In the genomic region with DNA sequence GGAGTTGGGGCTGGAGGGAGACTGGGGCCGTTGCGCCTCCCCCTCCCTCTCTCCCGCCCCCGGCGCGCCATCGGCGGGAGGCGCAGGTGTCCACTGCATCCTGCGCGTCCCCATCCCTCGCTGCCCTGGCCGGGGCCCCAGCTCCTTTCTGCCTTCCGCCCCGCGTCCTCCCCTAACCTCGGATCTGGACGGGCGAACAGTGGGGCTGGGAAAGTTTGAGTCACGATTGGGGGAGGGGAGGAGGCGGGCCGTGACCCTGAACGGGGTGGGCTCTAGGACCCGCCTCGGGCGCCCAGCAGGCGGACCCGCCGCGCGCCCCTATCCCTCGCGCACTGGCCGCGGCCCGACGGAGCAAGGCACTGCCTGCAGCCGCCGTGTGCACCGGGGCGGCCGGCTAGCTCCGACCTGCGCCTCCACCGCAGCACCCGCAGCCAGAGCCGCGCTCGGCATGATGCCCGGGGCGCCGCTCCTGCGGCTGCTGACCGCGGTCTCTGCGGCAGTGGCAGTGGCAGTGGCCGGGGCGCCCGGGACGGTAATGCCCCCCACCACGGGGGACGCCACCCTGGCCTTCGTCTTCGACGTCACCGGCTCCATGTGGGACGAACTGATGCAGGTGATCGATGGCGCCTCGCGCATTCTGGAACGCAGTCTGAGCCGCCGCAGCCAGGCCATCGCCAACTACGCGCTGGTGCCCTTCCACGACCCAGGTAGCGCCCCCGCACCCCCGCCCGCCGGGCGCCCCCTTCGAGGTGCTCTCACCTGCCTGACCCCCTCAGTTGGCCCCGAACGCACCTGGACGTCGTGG, we compare ENCODE assay signal across 9 cellular contexts. TPM values are rescaled to one million over a fixed set of nuclear protein-coding genes. Genes with fewer than 3 reads are reported as not detected.
DNase-seq lines count a peak whose midpoint lies in the region; ATAC-seq and TF ChIP-seq lines count a peak whose summit lies in the region.
"Had no signal": no experiment of that assay in that cellular context is flagged by ENCODE, and none has a peak within 500 bp of the region (broad histone marks: within the 10 kb centered on the region; RNA-seq: fewer than 3 reads in every experiment).

A gene with protein sequence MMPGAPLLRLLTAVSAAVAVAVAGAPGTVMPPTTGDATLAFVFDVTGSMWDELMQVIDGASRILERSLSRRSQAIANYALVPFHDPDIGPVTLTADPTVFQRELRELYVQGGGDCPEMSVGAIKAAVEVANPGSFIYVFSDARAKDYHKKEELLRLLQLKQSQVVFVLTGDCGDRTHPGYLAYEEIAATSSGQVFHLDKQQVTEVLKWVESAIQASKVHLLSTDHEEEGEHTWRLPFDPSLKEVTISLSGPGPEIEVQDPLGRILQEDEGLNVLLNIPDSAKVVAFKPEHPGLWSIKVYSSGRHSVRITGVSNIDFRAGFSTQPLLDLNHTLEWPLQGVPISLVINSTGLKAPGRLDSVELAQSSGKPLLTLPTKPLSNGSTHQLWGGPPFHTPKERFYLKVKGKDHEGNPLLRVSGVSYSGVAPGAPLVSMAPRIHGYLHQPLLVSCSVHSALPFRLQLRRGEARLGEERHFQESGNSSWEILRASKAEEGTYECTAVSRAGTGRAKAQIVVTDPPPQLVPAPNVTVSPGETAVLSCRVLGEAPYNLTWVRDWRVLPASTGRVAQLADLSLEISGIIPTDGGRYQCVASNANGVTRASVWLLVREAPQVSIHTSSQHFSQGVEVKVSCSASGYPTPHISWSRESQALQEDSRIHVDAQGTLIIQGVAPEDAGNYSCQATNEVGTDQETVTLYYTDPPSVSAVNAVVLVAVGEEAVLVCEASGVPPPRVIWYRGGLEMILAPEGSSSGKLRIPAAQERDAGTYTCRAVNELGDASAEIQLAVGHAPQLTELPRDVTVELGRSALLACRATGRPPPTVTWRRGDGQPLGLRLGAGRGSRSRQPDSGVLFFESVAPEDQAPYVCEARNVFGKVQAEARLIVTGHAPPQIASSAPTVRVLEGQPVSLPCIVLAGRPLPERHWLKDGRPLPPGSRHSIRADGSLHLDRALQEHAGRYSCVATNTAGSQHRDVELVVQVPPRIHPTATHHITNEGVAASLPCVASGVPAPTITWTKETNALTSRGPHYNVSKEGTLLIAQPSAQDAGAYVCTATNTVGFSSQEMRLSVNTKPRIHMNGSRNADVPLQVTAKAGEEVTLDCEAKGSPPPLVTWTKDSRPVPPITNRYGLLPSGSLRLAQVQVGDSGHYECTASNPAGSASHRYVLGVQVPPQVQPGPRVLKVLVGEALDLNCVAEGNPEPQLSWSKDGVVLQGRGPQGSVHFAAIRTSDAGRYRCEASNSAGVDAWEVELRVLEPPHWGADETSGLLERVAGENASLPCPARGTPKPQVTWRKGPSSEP (N-terminal part only) (plus strand): TSS at position 330 of the 805 bp plus-strand sequence. CDS start 119 bp downstream, at position 449.

- TF ChIP-seq CTCF in SK-N-SH (IDR thresholded peaks at IDR 0.05) (no peak), prostate gland (IDR thresholded peaks at IDR 0.05) (no peak)

- POLR2A ChIA-PET in SK-N-SH (lab: Yijun Ruan, JAX), result no interaction called here
- POLR2A ChIA-PET in CD8-positive, alpha-beta memory T cell (lab: Charles Lee), result no interaction called here

- H3K36me3 Mint-ChIP-seq in CD8-positive, alpha-beta memory T cell, result no peaks in the 10 kb centered on the region

- H3K4me1 Mint-ChIP-seq in CD8-positive, alpha-beta memory T cell, result peaks cover 0 to 12% (median 4%) of the 10 kb centered on the region in 3 donors

- H3K4me3 ChIP-seq in SK-N-SH (ENCODE audit: low read depth in 2 of 2, low read length in 1 of 2) (peak within 1 kb of the TSS in 1 of 2 experiments; percentile 39; a peak in 2 of 4 replicates), right cardiac atrium (ENCODE audit: low read length) (peak within 1 kb of the TSS; percentile 20), prostate gland (peak within 1 kb of the TSS; percentile 14 to 18)
- no peak within 1 kb of the TSS for H3K4me3 ChIP-seq in CD8-positive, alpha-beta memory T cell (ENCODE audit: low read length)

- H2AFZ ChIP-seq in SK-N-SH (ENCODE audit: low read depth), result no peak within 1 kb of the TSS

- peaks cover 48% of the 10 kb centered on the region for H3K27me3 ChIP-seq in SK-N-SH (ENCODE audit: insufficient read depth)
- no peaks in the 10 kb centered on the region for H3K27me3 ChIP-seq in right cardiac atrium (ENCODE audit: control insufficient read depth, insufficient read depth)
- peaks cover 17% of the 10 kb centered on the region for H3K27me3 ChIP-seq in prostate gland (replicated peaks; ENCODE audit: insufficient read depth)
- peaks cover 33% of the 10 kb centered on the region for H3K27me3 ChIP-seq in CD8-positive, alpha-beta memory T cell (ENCODE audit: insufficient read depth, low read length, poor library complexity, severe bottlenecking)

- no peak for TF ChIP-seq RAD21 in SK-N-SH (IDR thresholded peaks at IDR 0.05; ENCODE audit: low read length)

- H3K4me1 ChIP-seq in SK-N-SH (ENCODE audit: control insufficient read depth in 1 of 2, insufficient read depth in 2 of 2, low read depth in 1 of 2, low read length in 1 of 2), result peaks cover 0 to 32% of the 10 kb centered on the region in 2 experiments; a peak in 1 of 4 replicates
- no peaks in the 10 kb centered on the region for H3K4me1 ChIP-seq in right cardiac atrium (ENCODE audit: control insufficient read depth, insufficient read depth, low read length)
- H3K4me1 ChIP-seq in prostate gland (replicated peaks), result peaks cover 10% of the 10 kb centered on the region
- H3K4me1 ChIP-seq in CD8-positive, alpha-beta memory T cell (ENCODE audit: insufficient read depth, low read length), result no peaks in the 10 kb centered on the region

- peak; percentile 43 for DNase-seq in DMS79 treated with DMSO at 0.1 percent for 48 hours (lab: John Stamatoyannopoulos, UW)
- peak; percentile 87 for DNase-seq in SK-N-SH
- DNase-seq in right cardiac atrium, result peak in 1 of 3 donors; percentile 78
- DNase-seq in prostate gland (ENCODE audit: low spot score), result no peak
- no peak for DNase-seq in CD8-positive, alpha-beta memory T cell
- no peak for DNase-seq in NCI-H345 treated with DMSO at 0.1 percent for 48 hours (lab: John Stamatoyannopoulos, UW; ENCODE audit: unreplicated experiment)
- DNase-seq: NCI-H510A had no signal

- no peaks in the 10 kb centered on the region for H3K9me2 ChIP-seq in SK-N-SH

- TF ChIP-seq EP300 in SK-N-SH (IDR thresholded peaks at IDR 0.05; ENCODE audit: borderline replicate concordance in 1 of 2, low read depth in 1 of 2, low read length in 1 of 2), result no peak

- H3K9ac ChIP-seq in SK-N-SH, result no peak within 1 kb of the TSS

- H3K9me3 ChIP-seq in SK-N-SH, result no peaks in the 10 kb centered on the region
- H3K9me3 ChIP-seq in right cardiac atrium (ENCODE audit: control insufficient read depth, low read length), result no peaks in the 10 kb centered on the region
- no peaks in the 10 kb centered on the region for H3K9me3 ChIP-seq in prostate gland
- H3K9me3 ChIP-seq in CD8-positive, alpha-beta memory T cell (ENCODE audit: low read length), result no peaks in the 10 kb centered on the region

- peaks cover 51 to 76% of the 10 kb centered on the region in 2 donors for H3K27me3 Mint-ChIP-seq in CD8-positive, alpha-beta memory T cell

- H3F3A ChIP-seq in SK-N-SH (replicated peaks; ENCODE audit: insufficient read depth), result no peaks in the 10 kb centered on the region

- intact Hi-C loops in right cardiac atrium (cut with DNase I), result no loop called here
- intact Hi-C loops in prostate gland (cut with DNase I), result loop anchor here (5.0 kb wide), 1 partner anchor 77 kb away; no protein-coding TSS in a partner anchor

- H4K20me1 ChIP-seq in SK-N-SH (ENCODE audit: insufficient read depth), result no peaks in the 10 kb centered on the region

- peak; percentile 49 to 61 for ATAC-seq in right cardiac atrium
- no peak for ATAC-seq in HG03175 (IDR thresholded peaks at IDR 0.05; ENCODE audit: unreplicated experiment)
- ATAC-seq in GM18498 (IDR thresholded peaks at IDR 0.05; ENCODE audit: unreplicated experiment), result no peak

- H3K36me3 ChIP-seq in SK-N-SH (replicated peaks in 1 of 2; ENCODE audit: control insufficient read depth in 1 of 2, insufficient read depth in 2 of 2, low read length in 1 of 2), result no peaks in the 10 kb centered on the region
- no peaks in the 10 kb centered on the region for H3K36me3 ChIP-seq in prostate gland
- no peaks in the 10 kb centered on the region for H3K36me3 ChIP-seq in CD8-positive, alpha-beta memory T cell (ENCODE audit: insufficient read depth, low read length)

- H3K9me3 Mint-ChIP-seq in CD8-positive, alpha-beta memory T cell, result no peaks in the 10 kb centered on the region

- CTCF ChIA-PET in SK-N-SH (lab: Yijun Ruan, JAX), result interaction anchor here (0.7 to 7.1 kb wide), 8 partner anchors 11 to 188 kb away, joined by 3 to 69 read pairs (median 4); no protein-coding TSS in a partner anchor
- CTCF ChIA-PET in CD8-positive, alpha-beta memory T cell (lab: Charles Lee), result no interaction called here

- TF ChIP-seq POLR2A in prostate gland (IDR thresholded peaks at IDR 0.05), result no peak

- no peaks in the 10 kb centered on the region for H3K79me2 ChIP-seq in SK-N-SH (ENCODE audit: insufficient read depth)

- no peak within 1 kb of the TSS for H3K27ac Mint-ChIP-seq in CD8-positive, alpha-beta memory T cell

- H3K4me3 Mint-ChIP-seq in CD8-positive, alpha-beta memory T cell, result peak within 1 kb of the TSS in 1 of 7 donors; percentile 74

- WGBS in SK-N-SH (ENCODE audit: low lambda C conversion rate), result 20% methylated on average over 1 of the region's 89 CpGs
- whole genome bisulfite sequencing in right cardiac atrium, result 2% methylated on average over 89 of the region's 89 CpGs
- 1% methylated on average over 43 of the region's 89 CpGs for WGBS in prostate gland

- H3K27ac ChIP-seq in SK-N-SH (ENCODE audit: low read depth in 2 of 2, low read length in 1 of 2), result no peak within 1 kb of the TSS; a peak in 1 of 4 replicates
- H3K27ac ChIP-seq in right cardiac atrium (ENCODE audit: low read length), result peak within 1 kb of the TSS; percentile 5
- H3K27ac ChIP-seq in prostate gland, result peak within 1 kb of the TSS in 1 of 2 donors; percentile 30
- no peak within 1 kb of the TSS for H3K27ac ChIP-seq in CD8-positive, alpha-beta memory T cell (ENCODE audit: low read depth, low read length)

- peak within 1 kb of the TSS; percentile 57; the same call in 1 of the 2 replicates for H3K4me2 ChIP-seq in SK-N-SH

TF ChIP-seq in SK-N-SH, 30 proteins besides CTCF, POLR2A, EP300 and RAD21:
- TF ChIP-seq RFX5 (IDR thresholded peaks at IDR 0.05; ENCODE audit: low read length) (no peak), CHD2 (IDR thresholded peaks at IDR 0.05; ENCODE audit: low read length, partially characterized antibody) (no peak), NFIC (IDR thresholded peaks at IDR 0.05; ENCODE audit: borderline replicate concordance) (no peak), NRF1 (IDR thresholded peaks at IDR 0.05; ENCODE audit: low read depth, low read length) (no peak), GATA2 (CRISPR knock-in tag; IDR thresholded peaks at IDR 0.05) (no peak)

RNA-seq across cellular contexts. Expression of the gene that starts here (rescaled TPM):
- polyA plus RNA-seq in SK-N-SH (2012; rRNA removed) (0.15 and 0.28 TPM in 2 replicates), right cardiac atrium (6.1 TPM)
- polyA plus RNA-seq in SK-N-SH (2012; cell fraction: cytosol; rRNA removed), result 0.04 and 0.06 TPM in 2 replicates
- 0.55 and 0.56 TPM in 2 replicates for polyA plus RNA-seq in SK-N-SH (2012; cell fraction: nucleus; rRNA removed)
- total RNA-seq in right cardiac atrium (1 to 10 TPM; 2.3 to 5.1 (median 3.9) TPM), prostate gland (1 to 10 TPM; 2.9 to 5.5 TPM)
- total RNA-seq in CD8-positive, alpha-beta memory T cell, result not detected
- polyA plus RNA-seq in CD8-positive, alpha-beta memory T cell, result not detected

Comparison
In these comparisons a context has a peak if more than half of its experiments do, and no peak if none do; other contexts are left out.
1. Peak in DNase-seq and H3K4me2 ChIP-seq in SK-N-SH; RNA of the gene not detected or under 1 TPM.
2. ATAC-seq: peak in right cardiac atrium (2 of 2); none in HG03175 (single experiment) and GM18498 (single experiment).